ENCODE assay signal across 22 cellular contexts in the genomic region with DNA sequence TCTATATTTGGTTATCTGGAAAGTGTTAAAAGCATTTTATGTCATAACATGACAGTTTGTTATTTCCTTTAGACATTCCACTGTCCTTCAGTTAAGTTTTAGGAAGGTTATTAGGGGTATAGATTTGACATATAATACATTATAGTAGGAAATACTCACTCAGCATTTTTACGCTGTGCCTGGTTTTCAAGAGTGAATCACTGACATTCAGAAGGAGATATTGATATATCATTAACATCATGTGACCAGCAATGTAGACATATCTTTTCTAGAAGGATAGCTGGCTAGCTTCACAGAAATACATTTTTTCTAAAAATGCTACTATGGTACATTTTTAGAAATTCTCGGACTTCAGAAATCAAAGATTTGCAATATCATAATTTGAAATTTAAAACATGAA. TPM values are rescaled to one million over a fixed set of nuclear protein-coding genes. Genes with fewer than 3 reads are reported as not detected.
DNase-seq lines count a peak whose midpoint lies in the region; ATAC-seq, FAIRE-seq and TF ChIP-seq lines count a peak whose summit lies in the region.
"Had no signal": no experiment of that assay in that cellular context is flagged by ENCODE, and none has a peak within 500 bp of the region (broad histone marks: within the 10 kb centered on the region; RNA-seq: fewer than 3 reads in every experiment).

No MANE protein-coding gene starts in this region.

- H3K36me3 ChIP-seq in HepG2 (replicated peaks in 1 of 2; ENCODE audit: control insufficient read depth in 1 of 2, insufficient read depth in 2 of 2, low read length in 2 of 2) = peaks cover 8 to 50% of the 10 kb centered on the region in 2 experiments
- H3K36me3 ChIP-seq in right lobe of liver = peaks cover 6 to 35% (median 17%) of the 10 kb centered on the region in 4 donors
- no peaks in the 10 kb centered on the region for H3K36me3 ChIP-seq in WERI-Rb-1

- H3K4me1 ChIP-seq in HepG2 (ENCODE audit: insufficient read depth, low read length) (no peaks in the 10 kb centered on the region), right lobe of liver (no peaks in the 10 kb centered on the region)
- H3K4me1 ChIP-seq: BE2C; BLaER1 treated with 17β-estradiol and CSF1 and Interleukin-3, amounts not matched to agents 10 nM and 100 nM had no signal

- no peak for TF ChIP-seq RAD21 in HepG2 (CRISPR knock-in tag; IDR thresholded peaks at IDR 0.05)

- no TSS peak for BruUV-seq in HepG2 (replicated peaks; lab: Mats Ljungman, UMichigan)

- no peak overlapping the region for H2AFZ ChIP-seq in HepG2 (ENCODE audit: low read length)
- H2AFZ ChIP-seq: GM23338 had no signal

- POLR2A ChIA-PET in HepG2 (lab: Yijun Ruan, JAX) = no interaction called here
- POLR2A ChIA-PET in activated CD8-positive, alpha-beta T cell treated with anti-CD3 and anti-CD28 coated beads for 36 hours (lab: Charles Lee) = no interaction called here

- 100% methylated on average over 2 of the region's 2 CpGs for whole genome bisulfite sequencing in HepG2 (ENCODE audit: low lambda C conversion rate)
- 93% methylated on average over 2 of the region's 2 CpGs for WGBS in right lobe of liver (ENCODE audit: insufficient coverage, low coverage, low lambda C conversion rate, missing lambda C conversion rate)

- H3K4me1 Mint-ChIP-seq in stimulated activated memory B cell treated with anti-CD40 and anti-IgM and Interleukin-4, amounts not matched to agents 10 μg/mL and 1 μg/mL and 100 μg/mL, for 72 hours = no peaks in the 10 kb centered on the region
- H3K4me1 Mint-ChIP-seq in activated CD8-positive, alpha-beta T cell treated with anti-CD3 and anti-CD28 coated beads for 36 hours (ENCODE audit: low read depth) = no peaks in the 10 kb centered on the region
- H3K4me1 Mint-ChIP-seq: CD14-positive monocyte; CD8-positive, alpha-beta memory T cell had no signal

- H3K4me2 ChIP-seq in HepG2 (ENCODE audit: low read depth, low read length) = no peak overlapping the region
- H3K4me2 ChIP-seq: BLaER1 treated with 17β-estradiol and CSF1 and Interleukin-3, amounts not matched to agents 10 nM and 100 nM; GM23338 had no signal

- no peak overlapping the region for H3K4me3 Mint-ChIP-seq in stimulated activated memory B cell treated with anti-CD40 and anti-IgM and Interleukin-4, amounts not matched to agents 10 μg/mL and 1 μg/mL and 100 μg/mL, for 72 hours
- H3K4me3 Mint-ChIP-seq in activated CD8-positive, alpha-beta T cell treated with anti-CD3 and anti-CD28 coated beads for 36 hours = no peak overlapping the region
- H3K4me3 Mint-ChIP-seq: CD14-positive monocyte; CD4-positive, alpha-beta T cell; CD8-positive, alpha-beta memory T cell; GM23338; H9 had no signal

- DNase-seq in HepG2 (ENCODE audit: low spot score) (no peak), right lobe of liver (no peak), WERI-Rb-1 (no peak)
- DNase-seq in activated CD8-positive, alpha-beta T cell treated with anti-CD3 and anti-CD28 coated beads for 36 hours = no peak
- DNase-seq: ACHN; AML-193; BE2C; CD4-positive, alpha-beta T cell; CD8-positive, alpha-beta memory T cell; DMS53; DMS79 treated with DMSO at 0.1 percent for 48 hours; H9 had no signal

- H3K27me3 ChIP-seq in HepG2 (ENCODE audit: control insufficient read depth in 1 of 2, insufficient read depth in 2 of 2, low read length in 2 of 2) = no peaks in the 10 kb centered on the region
- no peaks in the 10 kb centered on the region for H3K27me3 ChIP-seq in right lobe of liver
- H3K27me3 ChIP-seq in WERI-Rb-1 (ENCODE audit: insufficient read depth, low read depth, severe bottlenecking) = no peaks in the 10 kb centered on the region
- H3K27me3 ChIP-seq: BE2C; BLaER1 treated with 17β-estradiol and CSF1 and Interleukin-3, amounts not matched to agents 10 nM and 100 nM had no signal

- H4K20me1 ChIP-seq in HepG2 (ENCODE audit: insufficient read depth, low read length) = no peaks in the 10 kb centered on the region

- H3K4me3 ChIP-seq in HepG2 (replicated peaks in 1 of 3; ENCODE audit: insufficient read depth in 1 of 3, low read depth in 2 of 3, low read length in 3 of 3) (no peak overlapping the region), right lobe of liver (no peak overlapping the region), WERI-Rb-1 (ENCODE audit: low read depth, low read length) (no peak overlapping the region)
- H3K4me3 ChIP-seq: BLaER1 treated with 17β-estradiol and CSF1 and Interleukin-3, amounts not matched to agents 10 nM and 100 nM; GM23338 had no signal

- H3K36me3 Mint-ChIP-seq in stimulated activated memory B cell treated with anti-CD40 and anti-IgM and Interleukin-4, amounts not matched to agents 10 μg/mL and 1 μg/mL and 100 μg/mL, for 72 hours = peaks cover 56% of the 10 kb centered on the region
- peaks cover 36% of the 10 kb centered on the region for H3K36me3 Mint-ChIP-seq in activated CD8-positive, alpha-beta T cell treated with anti-CD3 and anti-CD28 coated beads for 36 hours (ENCODE audit: low read depth)

- H3K79me2 ChIP-seq in HepG2 (ENCODE audit: insufficient read depth, low read length) = no peaks in the 10 kb centered on the region

- no peaks in the 10 kb centered on the region for H3K9me3 Mint-ChIP-seq in stimulated activated memory B cell treated with anti-CD40 and anti-IgM and Interleukin-4, amounts not matched to agents 10 μg/mL and 1 μg/mL and 100 μg/mL, for 72 hours
- no peaks in the 10 kb centered on the region for H3K9me3 Mint-ChIP-seq in activated CD8-positive, alpha-beta T cell treated with anti-CD3 and anti-CD28 coated beads for 36 hours
- H3K9me3 Mint-ChIP-seq: CD14-positive monocyte; CD4-positive, alpha-beta T cell; CD8-positive, alpha-beta memory T cell; GM23338; H9 had no signal

- FAIRE-seq in HepG2 (lab: Jason Lieb, UNC) (no peak), colon (lab: Jason Lieb, UNC) (peak; percentile 45)
- FAIRE-seq: A204.1, GM19239 had no signal

- no peak overlapping the region for H3K27ac Mint-ChIP-seq in stimulated activated memory B cell treated with anti-CD40 and anti-IgM and Interleukin-4, amounts not matched to agents 10 μg/mL and 1 μg/mL and 100 μg/mL, for 72 hours
- no peak overlapping the region for H3K27ac Mint-ChIP-seq in activated CD8-positive, alpha-beta T cell treated with anti-CD3 and anti-CD28 coated beads for 36 hours
- H3K27ac Mint-ChIP-seq: CD4-positive, alpha-beta T cell; GM23338 had no signal

- TF ChIP-seq EP300 in HepG2 (IDR thresholded peaks at IDR 0.05; ENCODE audit: low read depth in 2 of 2, low read length in 2 of 2) (no peak), HepG2 (CRISPR knock-in tag; IDR thresholded peaks at IDR 0.05; ENCODE audit: borderline replicate concordance) (no peak)

- in situ Hi-C loops in HepG2 (cut with HindIII; ENCODE audit: extremely low pct_ligation_motif_present, low pct_unique_long_range_greater_than_20kb) = loop anchor here (25.0 kb wide), 1 partner anchor 662 kb away; no protein-coding TSS in a partner anchor

- H3K27ac ChIP-seq in HepG2 (ENCODE audit: extremely low read length, insufficient read depth, low read length) = no peak overlapping the region
- H3K27ac ChIP-seq in right lobe of liver = no peak overlapping the region
- H3K27ac ChIP-seq in WERI-Rb-1 = peak overlapping the region; percentile 39
- H3K27ac ChIP-seq: 22Rv1; BLaER1 treated with 17β-estradiol and CSF1 and Interleukin-3, amounts not matched to agents 10 nM and 100 nM had no signal

- ATAC-seq in HepG2 (no peak), right lobe of liver (no peak), GM21737 (IDR thresholded peaks at IDR 0.05; ENCODE audit: unreplicated experiment) (no peak)
- ATAC-seq in stimulated activated memory B cell treated with anti-CD40 and anti-IgM and Interleukin-4, amounts not matched to agents 10 μg/mL and 1 μg/mL and 100 μg/mL, for 72 hours = no peak
- no peak for ATAC-seq in activated CD8-positive, alpha-beta T cell treated with anti-CD3 and anti-CD28 coated beads for 36 hours
- ATAC-seq: GM23338, HCT116 had no signal

- no peaks in the 10 kb centered on the region for H3K9me3 ChIP-seq in HepG2 (ENCODE audit: low read length)
- H3K9me3 ChIP-seq in right lobe of liver = no peaks in the 10 kb centered on the region
- H3K9me3 ChIP-seq in WERI-Rb-1 (ENCODE audit: severe bottlenecking) = no peaks in the 10 kb centered on the region
- H3K9me3 ChIP-seq: BE2C; BLaER1 treated with 17β-estradiol and CSF1 and Interleukin-3, amounts not matched to agents 10 nM and 100 nM had no signal

- no peak for TF ChIP-seq POLR2A in HepG2 (IDR thresholded peaks at IDR 0.05; ENCODE audit: insufficient read depth in 1 of 2, low read depth in 2 of 2, low read length in 2 of 2)
- no peak for TF ChIP-seq POLR2A in right lobe of liver (IDR thresholded peaks at IDR 0.05)

- intact Hi-C loops in HepG2 (cut with micrococcal nuclease; ENCODE audit: unreplicated experiment) (no loop called here), right lobe of liver (cut with DNase I) (no loop called here)
- intact Hi-C loops in activated CD8-positive, alpha-beta T cell treated with anti-CD3 and anti-CD28 coated beads for 36 hours (cut with micrococcal nuclease) = no loop called here

- H3K9ac ChIP-seq in HepG2 (ENCODE audit: insufficient read depth, low read depth, low read length) = no peak overlapping the region
- H3K9ac ChIP-seq: BLaER1 treated with 17β-estradiol and CSF1 and Interleukin-3, amounts not matched to agents 10 nM and 100 nM had no signal

- CTCF ChIA-PET in HepG2 (lab: Yijun Ruan, JAX; ENCODE audit: low intra/inter-chr PET ratio, low total read pairs) = no interaction called here
- CTCF ChIA-PET in activated CD8-positive, alpha-beta T cell treated with anti-CD3 and anti-CD28 coated beads for 36 hours (lab: Charles Lee) = no interaction called here

- H3K27me3 Mint-ChIP-seq in stimulated activated memory B cell treated with anti-CD40 and anti-IgM and Interleukin-4, amounts not matched to agents 10 μg/mL and 1 μg/mL and 100 μg/mL, for 72 hours = no peaks in the 10 kb centered on the region
- no peaks in the 10 kb centered on the region for H3K27me3 Mint-ChIP-seq in activated CD8-positive, alpha-beta T cell treated with anti-CD3 and anti-CD28 coated beads for 36 hours
- H3K27me3 Mint-ChIP-seq: CD4-positive, alpha-beta T cell; CD8-positive, alpha-beta memory T cell had no signal

- TF ChIP-seq CTCF in HepG2 (CRISPR knock-in tag; IDR thresholded peaks at IDR 0.05) (no peak), right lobe of liver (IDR thresholded peaks at IDR 0.05) (no peak), WERI-Rb-1 (IDR thresholded peaks at IDR 0.05; ENCODE audit: low read depth, low read length) (no peak)
- TF ChIP-seq CTCF in activated CD8-positive, alpha-beta T cell treated with anti-CD3 and anti-CD28 coated beads for 36 hours (IDR thresholded peaks at IDR 0.05) = no peak

RNA-seq across cellular contexts. Expression of gene OPA1, which starts 57.6 kb away (rescaled TPM):
- 78.5 and 126 TPM in 2 replicates for total RNA-seq in HepG2 (2016; rRNA removed; fragmentation: Illumina TruSeq; extraction: Trizol)
- 9.3 and 9.5 TPM in 2 replicates for total RNA-seq in HepG2 (2016; cell fraction: cytosol; rRNA removed; fragmentation: Illumina TruSeq; extraction: Trizol; ENCODE audit: low read depth)
- total RNA-seq in HepG2 (2016; cell fraction: insoluble cytoplasmic fraction; rRNA removed; fragmentation: Illumina TruSeq; extraction: Trizol) = 86.2 and 135 TPM in 2 replicates
- 25.3 and 28.9 TPM in 2 replicates for total RNA-seq in HepG2 (2016; cell fraction: membrane; rRNA removed; fragmentation: Illumina TruSeq; extraction: Trizol)
- total RNA-seq in HepG2 (2016; cell fraction: nucleus; rRNA removed; fragmentation: Illumina TruSeq; extraction: Trizol) = 82.4 and 87.3 TPM in 2 replicates
- polyA plus RNA-seq in HepG2 (2011; rRNA removed) = 17.2 and 26.7 TPM in 2 replicates
- 9.0 and 12.6 TPM in 2 replicates for polyA plus RNA-seq in HepG2 (2011; cell fraction: cytosol; rRNA removed)
- polyA plus RNA-seq in HepG2 (2011; cell fraction: nucleus; rRNA removed) = 15.9 and 23.5 TPM in 2 replicates
- 21.7 and 36.9 TPM in 2 replicates for polyA plus RNA-seq in HepG2 (2012)
- polyA plus RNA-seq in HepG2 (2016; cell fraction: cytosol; fragmentation: Illumina TruSeq; extraction: Trizol; ENCODE audit: low read depth) = 3.8 and 5.4 TPM in 2 replicates
- polyA plus RNA-seq in HepG2 (2016; cell fraction: insoluble cytoplasmic fraction; fragmentation: Illumina TruSeq; extraction: Trizol; ENCODE audit: low read depth) = 72.5 and 74.2 TPM in 2 replicates
- 9.9 and 10.3 TPM in 2 replicates for polyA plus RNA-seq in HepG2 (2016; cell fraction: membrane; fragmentation: Illumina TruSeq; extraction: Trizol; ENCODE audit: low read depth)
- 56.4 and 65.4 TPM in 2 replicates for polyA plus RNA-seq in HepG2 (2016; cell fraction: nucleus; fragmentation: Illumina TruSeq; extraction: Trizol; ENCODE audit: insufficient read depth, low read depth)
- 72.8 and 125 TPM in 2 replicates for polyA minus RNA-seq in HepG2 (2011; rRNA and poly(A)+ RNA removed; ENCODE audit: low replicate concordance)
- 48.7 and 54.7 TPM in 2 replicates for polyA minus RNA-seq in HepG2 (2011; cell fraction: cytosol; rRNA and poly(A)+ RNA removed)
- 104 and 132 TPM in 2 replicates for polyA minus RNA-seq in HepG2 (2011; cell fraction: nucleus; rRNA and poly(A)+ RNA removed)
- 10 to 100 TPM; 29.2 to 45.5 (median 31.6) TPM for total RNA-seq in right lobe of liver
- total RNA-seq in activated CD8-positive, alpha-beta T cell treated with anti-CD3 and anti-CD28 coated beads for 36 hours = 100 to 1,000 TPM in 1 of 2 experiments, 10 to 100 TPM in 1; 84.8 to 104 TPM
